Comparison of ENCODE assay signal across 7 cellular contexts in genomic region chr5:174318578-174318977, GRCh38.
"Had no signal": no experiment of that assay in that cellular context is flagged by ENCODE, and none has a peak within 500 bp of the region (broad histone marks: within the 10 kb centered on the region; RNA-seq: fewer than 3 reads in every experiment).

No MANE protein-coding gene starts in this region.

- DNase-seq: H9, HCEC 1CT, KG1 had no signal

- H2AFZ ChIP-seq: GM23338 had no signal

- FAIRE-seq: H1, H54 had no signal

- H3K27ac ChIP-seq: HL-60 had no signal

- H3K4me2 ChIP-seq: GM23338 had no signal

- ATAC-seq: GM23338 had no signal

- H3K4me3 ChIP-seq: GM23338 had no signal
